In the genomic region with DNA sequence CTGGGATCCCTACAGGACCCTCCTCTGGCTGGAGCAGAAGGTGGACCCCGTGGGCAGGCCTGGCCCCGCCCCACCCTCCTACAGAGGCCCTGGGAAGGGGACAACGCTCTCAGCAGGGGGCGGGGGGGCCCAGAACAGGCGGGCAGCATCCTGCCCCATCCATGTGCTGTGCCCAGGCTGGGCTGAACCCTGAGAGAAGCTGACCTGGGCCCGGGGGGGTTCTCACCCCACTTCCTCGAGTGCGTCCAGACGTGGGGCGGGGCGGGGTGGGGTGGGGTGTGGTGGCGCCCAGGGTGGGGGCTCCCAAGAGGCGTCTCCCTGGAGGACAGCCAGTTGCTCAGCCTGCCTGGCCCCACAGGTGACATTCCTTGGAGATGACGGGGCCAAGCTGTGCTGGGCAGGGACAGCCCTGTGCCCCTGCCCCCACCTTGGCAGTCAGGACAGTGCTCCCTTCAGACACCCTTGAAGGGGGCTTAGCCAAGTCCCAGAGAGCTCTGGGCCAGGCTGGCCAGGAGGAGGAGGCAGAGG, we compare ENCODE assay signal across 8 cellular contexts. TPM values are rescaled to one million over a fixed set of nuclear protein-coding genes. Genes with fewer than 3 reads are reported as not detected.
DNase-seq lines count a peak whose midpoint lies in the region; ATAC-seq and TF ChIP-seq lines count a peak whose summit lies in the region.

No MANE protein-coding gene starts in this region.

- H3K9me3 ChIP-seq in Peyer's patch (no peaks in the 10 kb centered on the region), gastrocnemius medialis (no peaks in the 10 kb centered on the region)

- H3K36me3 ChIP-seq in Peyer's patch (peaks cover 0 to 48% (median 0%) of the 10 kb centered on the region in 3 donors), gastrocnemius medialis (peaks cover 0 to 49% of the 10 kb centered on the region in 2 donors)

- TF ChIP-seq CTCF in Peyer's patch (IDR thresholded peaks at IDR 0.05) (no peak), foreskin keratinocyte (conservative IDR thresholded peaks at IDR 0.05) (no peak), gastrocnemius medialis (IDR thresholded peaks at IDR 0.05 in 4 of 5, conservative IDR thresholded peaks at IDR 0.05 in 1 of 5) (no peak)

- in situ Hi-C loops in gastrocnemius medialis (cut with MboI; ENCODE audit: low sequenced_read_pairs in 4 of 4): no loop called here
- in situ Hi-C loops in G401 (cut with HindIII; ENCODE audit: low sequenced_read_pairs): no loop called here

- H3K27ac ChIP-seq in Peyer's patch: peak overlapping the region; percentile 81 to 93 (median 88)
- peak overlapping the region; percentile 53 for H3K27ac ChIP-seq in foreskin keratinocyte
- H3K27ac ChIP-seq in gastrocnemius medialis: peak overlapping the region; percentile 95 to 99 (median 95)

- TF ChIP-seq POLR2A in Peyer's patch (IDR thresholded peaks at IDR 0.05) (no peak), gastrocnemius medialis (IDR thresholded peaks at IDR 0.05) (no peak)

- H3K27me3 ChIP-seq in Peyer's patch: no peaks in the 10 kb centered on the region
- no peaks in the 10 kb centered on the region for H3K27me3 ChIP-seq in foreskin keratinocyte
- no peaks in the 10 kb centered on the region for H3K27me3 ChIP-seq in gastrocnemius medialis

- H3K4me3 Mint-ChIP-seq in activated CD8-positive, alpha-beta memory T cell treated with anti-CD3 and anti-CD28 coated beads, Interleukin-2, amount 10 ng/mL, durations not matched to agents 7 days and 5 days: peak overlapping the region; percentile 98

- peaks cover 27% of the 10 kb centered on the region for H3K4me1 Mint-ChIP-seq in activated CD8-positive, alpha-beta memory T cell treated with anti-CD3 and anti-CD28 coated beads, Interleukin-2, amount 10 ng/mL, durations not matched to agents 7 days and 5 days

- DNase-seq in activated CD8-positive, alpha-beta memory T cell treated with anti-CD3 and anti-CD28 coated beads, Interleukin-2, amount 10 ng/mL, durations not matched to agents 7 days and 5 days: peak; percentile 63
- DNase-seq in activated CD8-positive, alpha-beta memory T cell treated with anti-CD3 and anti-CD28 coated beads, Interleukin-2, amount 50 U/mL, for 48 hours: no peak
- DNase-seq in Peyer's patch: peak; percentile 54 to 89 (median 86)
- DNase-seq in foreskin keratinocyte: peak in 1 of 2 donors; percentile 25
- DNase-seq in gastrocnemius medialis: peak in 1 of 2 donors; percentile 74
- no peak for DNase-seq in G401 (ENCODE audit: low spot score)
- no peak for DNase-seq in NCI-H510A (lab: John Stamatoyannopoulos, UW)
- no peak for DNase-seq in hippocampal formation (lab: John Stamatoyannopoulos, UW)

- no peaks in the 10 kb centered on the region for H3K27me3 Mint-ChIP-seq in activated CD8-positive, alpha-beta memory T cell treated with anti-CD3 and anti-CD28 coated beads, Interleukin-2, amount 10 ng/mL, durations not matched to agents 7 days and 5 days

- intact Hi-C loops in gastrocnemius medialis (cut with DNase I; ENCODE audit: low total_unique reads): loop anchor here (2.0 kb wide), 2 partner anchors 60 to 152 kb away; a partner anchor contains a TSS

- peak overlapping the region; percentile 98 for H3K27ac Mint-ChIP-seq in activated CD8-positive, alpha-beta memory T cell treated with anti-CD3 and anti-CD28 coated beads, Interleukin-2, amount 10 ng/mL, durations not matched to agents 7 days and 5 days

- peaks cover 2 to 54% (median 18%) of the 10 kb centered on the region in 4 donors for H3K4me1 ChIP-seq in Peyer's patch
- peaks cover 8% of the 10 kb centered on the region for H3K4me1 ChIP-seq in foreskin keratinocyte
- H3K4me1 ChIP-seq in gastrocnemius medialis: peaks cover 42 to 45% of the 10 kb centered on the region in 2 donors

- H3K4me3 ChIP-seq in Peyer's patch (peak overlapping the region; percentile 44 to 52 (median 48)), gastrocnemius medialis (peak overlapping the region in 1 of 4 donors; percentile 16)

- H3K9me3 Mint-ChIP-seq in activated CD8-positive, alpha-beta memory T cell treated with anti-CD3 and anti-CD28 coated beads, Interleukin-2, amount 10 ng/mL, durations not matched to agents 7 days and 5 days (ENCODE audit: low read depth): no peaks in the 10 kb centered on the region

- CTCF ChIA-PET in activated CD8-positive, alpha-beta memory T cell treated with anti-CD3 and anti-CD28 coated beads, Interleukin-2, amount 10 ng/mL, durations not matched to agents 7 days and 5 days (lab: Charles Lee): interaction anchor here (0.6 to 4.1 kb wide), 15 partner anchors 10 to 93 kb away, joined by 3 to 49 read pairs (median 8); a partner anchor contains a TSS

- H3K36me3 Mint-ChIP-seq in activated CD8-positive, alpha-beta memory T cell treated with anti-CD3 and anti-CD28 coated beads, Interleukin-2, amount 10 ng/mL, durations not matched to agents 7 days and 5 days: peaks cover 23% of the 10 kb centered on the region

- peak; percentile 16 for ATAC-seq in activated CD8-positive, alpha-beta memory T cell treated with anti-CD3 and anti-CD28 coated beads, Interleukin-2, amount 10 ng/mL, durations not matched to agents 7 days and 5 days
- ATAC-seq in foreskin keratinocyte: peak; percentile 43
- ATAC-seq in gastrocnemius medialis: peak; percentile 44 to 55

RNA-seq across cellular contexts. Expression of a gene that starts 0.4 kb away (rescaled TPM):
- 100 to 1,000 TPM; 212 to 218 TPM for total RNA-seq in activated CD8-positive, alpha-beta memory T cell treated with anti-CD3 and anti-CD28 coated beads, Interleukin-2, amount 10 ng/mL, durations not matched to agents 7 days and 5 days
- total RNA-seq in Peyer's patch: 10 to 100 TPM in 3 of 4 donors, 1 to 10 TPM in 1; 8.4 to 45.4 (median 22.2) TPM
- total RNA-seq in foreskin keratinocyte: 0.53 and 1.0 TPM in 2 replicates
- polyA plus RNA-seq in foreskin keratinocyte: 0.80 and 0.82 TPM in 2 replicates
- total RNA-seq in gastrocnemius medialis: 1 to 10 TPM; 1.3 to 9.4 (median 4.6) TPM
- 2.8 and 6.0 TPM in 2 replicates for total RNA-seq in G401 (2014; rRNA removed; shearing (Covaris generic))

RNA-seq across cellular contexts. Expression of a gene that starts 10.5 kb away (rescaled TPM):
- total RNA-seq in activated CD8-positive, alpha-beta memory T cell treated with anti-CD3 and anti-CD28 coated beads, Interleukin-2, amount 10 ng/mL, durations not matched to agents 7 days and 5 days: 10 to 100 TPM; 71.3 to 79.1 TPM
- total RNA-seq in Peyer's patch: 10 to 100 TPM; 45.4 to 61.4 (median 53.7) TPM
- total RNA-seq in foreskin keratinocyte: 38.6 and 42.2 TPM in 2 replicates
- 73.9 and 74.2 TPM in 2 replicates for polyA plus RNA-seq in foreskin keratinocyte
- 100 to 1,000 TPM; 129 to 259 (median 148) TPM for total RNA-seq in gastrocnemius medialis
- 18.6 and 18.7 TPM in 2 replicates for total RNA-seq in G401 (2014; rRNA removed; shearing (Covaris generic))

RNA-seq across cellular contexts. Expression of a gene that starts 33.8 kb away (rescaled TPM):
- total RNA-seq in activated CD8-positive, alpha-beta memory T cell treated with anti-CD3 and anti-CD28 coated beads, Interleukin-2, amount 10 ng/mL, durations not matched to agents 7 days and 5 days: 10 to 100 TPM; 13.4 to 24.3 TPM
- total RNA-seq in Peyer's patch: 10 to 100 TPM; 16.5 to 61.4 (median 45.7) TPM
- total RNA-seq in foreskin keratinocyte: 41.4 and 55.6 TPM in 2 replicates
- polyA plus RNA-seq in foreskin keratinocyte: 49.7 and 50.2 TPM in 2 replicates
- total RNA-seq in gastrocnemius medialis: 10 to 100 TPM in 3 of 4 donors, 1 to 10 TPM in 1; 9.5 to 18.4 (median 15.5) TPM
- 2.1 and 2.7 TPM in 2 replicates for total RNA-seq in G401 (2014; rRNA removed; shearing (Covaris generic))

RNA-seq across cellular contexts. Expression of a gene that starts 52.2 kb away (rescaled TPM):
- total RNA-seq in activated CD8-positive, alpha-beta memory T cell treated with anti-CD3 and anti-CD28 coated beads, Interleukin-2, amount 10 ng/mL, durations not matched to agents 7 days and 5 days: 10 to 100 TPM; 33.3 to 33.6 TPM
- 10 to 100 TPM; 14.0 to 22.7 (median 16.9) TPM for total RNA-seq in Peyer's patch
- total RNA-seq in foreskin keratinocyte: 17.6 and 20.9 TPM in 2 replicates
- polyA plus RNA-seq in foreskin keratinocyte: 12.4 and 12.8 TPM in 2 replicates
- 10 to 100 TPM; 16.5 to 26.1 (median 22.3) TPM for total RNA-seq in gastrocnemius medialis
- 37.5 and 41.7 TPM in 2 replicates for total RNA-seq in G401 (2014; rRNA removed; shearing (Covaris generic))

RNA-seq across cellular contexts. Expression of a gene that starts 60.0 kb away (rescaled TPM):
- total RNA-seq in activated CD8-positive, alpha-beta memory T cell treated with anti-CD3 and anti-CD28 coated beads, Interleukin-2, amount 10 ng/mL, durations not matched to agents 7 days and 5 days: 10 to 100 TPM; 32.8 to 33.1 TPM
- total RNA-seq in Peyer's patch: 100 to 1,000 TPM in 1 of 4 donors, 10 to 100 TPM in 3; 18.9 to 108 (median 30.6) TPM
- 15.0 and 16.3 TPM in 2 replicates for total RNA-seq in foreskin keratinocyte
- polyA plus RNA-seq in foreskin keratinocyte: 11.3 and 12.7 TPM in 2 replicates
- total RNA-seq in gastrocnemius medialis: 10 to 100 TPM; 10.4 to 19.2 (median 13.1) TPM
- 19.1 and 19.6 TPM in 2 replicates for total RNA-seq in G401 (2014; rRNA removed; shearing (Covaris generic))

Comparison
In these comparisons a context has a peak if more than half of its experiments do, and no peak if none do; other contexts are left out.
1. DNase-seq: peak in activated CD8-positive, alpha-beta memory T cell treated with anti-CD3 and anti-CD28 coated beads, Interleukin-2, amount 10 ng/mL, durations not matched to agents 7 days and 5 days (single experiment) and Peyer's patch (3 of 3); none in activated CD8-positive, alpha-beta memory T cell treated with anti-CD3 and anti-CD28 coated beads, Interleukin-2, amount 50 U/mL, for 48 hours (single experiment), G401 (single experiment), NCI-H510A (single experiment) and hippocampal formation (0 of 2).
2. RNA of a gene that starts 0.4 kb away (total RNA-seq): 212 to 218 TPM in activated CD8-positive, alpha-beta memory T cell treated with anti-CD3 and anti-CD28 coated beads, Interleukin-2, amount 10 ng/mL, durations not matched to agents 7 days and 5 days; 8.4 to 45.4 TPM in Peyer's patch, 1.3 to 9.4 TPM in gastrocnemius medialis, 2.8 to 6.0 TPM in G401 and 0.53 to 1.0 TPM in foreskin keratinocyte; every median in the first group is over 4 times any median in the second.
3. Peak in every context shown above with its lines, with median percentiles within 50 percentile points of each other: ATAC-seq and H3K27ac ChIP-seq.